1 cellular context compared by ENCODE assay signal in the genomic region with DNA sequence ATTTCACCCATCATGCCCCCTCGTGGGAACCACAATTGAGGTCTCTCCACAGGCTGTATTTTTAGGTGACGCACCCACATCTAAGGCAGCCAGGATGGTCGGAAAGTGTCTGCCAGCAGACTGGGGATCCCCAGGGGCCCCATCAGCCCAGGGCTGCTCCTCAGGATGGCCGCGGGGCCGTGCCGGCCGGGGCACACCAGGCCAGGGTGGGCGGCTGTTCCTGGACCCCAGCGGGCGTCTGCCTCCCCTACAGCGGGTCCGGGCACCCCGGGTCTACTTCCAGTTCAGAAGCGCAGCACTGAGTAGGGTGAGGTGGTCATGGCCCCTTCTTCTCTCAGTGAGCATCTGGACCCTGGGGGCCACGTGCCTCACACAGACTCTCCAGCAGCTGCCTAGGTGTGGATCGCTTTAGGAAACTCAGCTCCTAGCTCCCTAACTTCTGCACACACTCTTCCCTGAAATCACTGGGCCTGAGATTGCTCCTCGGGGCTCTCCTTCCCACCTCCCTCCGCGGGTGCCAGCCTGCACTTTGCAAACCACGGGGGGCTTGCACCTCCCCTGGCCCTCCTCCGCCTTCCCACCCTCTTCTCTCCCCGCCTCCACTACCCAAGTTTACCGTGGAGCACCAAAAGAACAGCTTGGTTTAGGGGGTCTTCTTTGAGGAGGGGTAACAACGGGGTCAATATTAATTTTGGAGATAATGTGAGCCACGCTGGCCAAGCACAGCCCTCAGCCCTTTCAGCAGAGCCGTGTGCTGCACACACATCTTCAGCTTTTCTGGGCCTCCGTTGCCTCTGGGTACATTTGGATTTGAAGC.
TF ChIP-seq lines count a peak whose summit lies in the region.

No MANE protein-coding gene starts in this region.

TF ChIP-seq in K562, 482 proteins besides CTCF, POLR2A, EP300 and RAD21 (continued from another document):
- TF ChIP-seq, protein P1, sequence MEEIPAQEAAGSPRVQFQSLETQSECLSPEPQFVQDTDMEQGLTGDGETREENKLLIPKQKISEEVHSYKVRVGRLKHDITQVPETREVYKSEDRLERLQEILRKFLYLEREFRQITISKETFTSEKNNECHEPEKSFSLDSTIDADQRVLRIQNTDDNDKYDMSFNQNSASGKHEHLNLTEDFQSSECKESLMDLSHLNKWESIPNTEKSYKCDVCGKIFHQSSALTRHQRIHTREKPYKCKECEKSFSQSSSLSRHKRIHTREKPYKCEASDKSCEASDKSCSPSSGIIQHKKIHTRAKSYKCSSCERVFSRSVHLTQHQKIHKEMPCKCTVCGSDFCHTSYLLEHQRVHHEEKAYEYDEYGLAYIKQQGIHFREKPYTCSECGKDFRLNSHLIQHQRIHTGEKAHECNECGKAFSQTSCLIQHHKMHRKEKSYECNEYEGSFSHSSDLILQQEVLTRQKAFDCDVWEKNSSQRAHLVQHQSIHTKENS (CRISPR knock-in tag; IDR thresholded peaks at IDR 0.05) = no peak
- TF ChIP-seq, protein P2, sequence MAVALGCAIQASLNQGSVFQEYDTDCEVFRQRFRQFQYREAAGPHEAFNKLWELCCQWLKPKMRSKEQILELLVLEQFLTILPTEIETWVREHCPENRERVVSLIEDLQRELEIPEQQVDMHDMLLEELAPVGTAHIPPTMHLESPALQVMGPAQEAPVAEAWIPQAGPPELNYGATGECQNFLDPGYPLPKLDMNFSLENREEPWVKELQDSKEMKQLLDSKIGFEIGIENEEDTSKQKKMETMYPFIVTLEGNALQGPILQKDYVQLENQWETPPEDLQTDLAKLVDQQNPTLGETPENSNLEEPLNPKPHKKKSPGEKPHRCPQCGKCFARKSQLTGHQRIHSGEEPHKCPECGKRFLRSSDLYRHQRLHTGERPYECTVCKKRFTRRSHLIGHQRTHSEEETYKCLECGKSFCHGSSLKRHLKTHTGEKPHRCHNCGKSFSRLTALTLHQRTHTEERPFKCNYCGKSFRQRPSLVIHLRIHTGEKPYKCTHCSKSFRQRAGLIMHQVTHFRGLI (CRISPR knock-in tag; IDR thresholded peaks at IDR 0.05) = no peak
